ENCODE assay signal across 6 cellular contexts in genomic region chr3:52845691-52846426, GRCh38. TPM values are rescaled to one million over a fixed set of nuclear protein-coding genes. Genes with fewer than 3 reads are reported as not detected.
A peak's percentile ranks its signal among the peaks of the same experiment; 100 is the strongest.
DNase-seq lines count a peak whose midpoint lies in the region; ATAC-seq and TF ChIP-seq lines count a peak whose summit lies in the region.

No MANE protein-coding gene starts in this region.

- peak in 3 of 4 experiments; percentile 32 to 46 (median 36) for ATAC-seq in T-cell (replicated peaks in 1 of 4)

- H3K27me3 Mint-ChIP-seq in T-cell = no peaks in the 10 kb centered on the region

- DNase-seq in BE2C (no peak), T-cell (peak in 9 of 34 experiments; percentile 13 to 39 (median 17)), hepatic stellate cell (ENCODE audit: low spot score) (peak; percentile 48), HK-2 (ENCODE audit: unreplicated experiment) (no peak), GOT3 (lab: John Stamatoyannopoulos, UW) (no peak), KBM-7 (no peak)

- H3K4me3 Mint-ChIP-seq in T-cell = no peak overlapping the region

- H3K27me3 ChIP-seq in BE2C = no peaks in the 10 kb centered on the region

- in situ Hi-C loops in KBM-7 (cut with MboI; ENCODE audit: low pct_unique_long_range_greater_than_20kb, low sequenced_read_pairs) = no loop called here

- H3K36me3 Mint-ChIP-seq in T-cell = peaks cover 31% of the 10 kb centered on the region

- no peaks in the 10 kb centered on the region for H3K4me1 ChIP-seq in BE2C

- H3K9me3 ChIP-seq in BE2C = no peaks in the 10 kb centered on the region

- H3K4me3 ChIP-seq in BE2C (ENCODE audit: low read depth, low read length) = no peak overlapping the region

- POLR2A ChIA-PET in T-cell (lab: Charles Lee) = no interaction called here

- H3K4me1 Mint-ChIP-seq in T-cell = peaks cover 2 to 6% (median 5%) of the 10 kb centered on the region in 3 donors

- H3K9me3 Mint-ChIP-seq in T-cell = no peaks in the 10 kb centered on the region

- CTCF ChIA-PET in T-cell (lab: Charles Lee) = interaction anchor here (0.6 to 0.8 kb wide), 2 partner anchors 50 to 89 kb away, joined by 3 read pairs; no protein-coding TSS in a partner anchor

- no peak overlapping the region for H3K27ac Mint-ChIP-seq in T-cell

- H3K36me3 ChIP-seq in BE2C = no peaks in the 10 kb centered on the region

- TF ChIP-seq CTCF in BE2C (IDR thresholded peaks at IDR 0.05; ENCODE audit: low read depth, low read length) = peak; percentile 19; the same call in 1 of the 2 replicates

RNA-seq across cellular contexts. Expression of gene MUSTN1, which starts 11.0 kb away (rescaled TPM):
- not detected for polyA plus RNA-seq in BE2C (2012; ENCODE audit: insufficient read depth, insufficient read length, low read depth)
- 10 to 100 TPM in 1 of 5 donors, 1 to 10 TPM in 4; 1.6 to 10.2 (median 4.1) TPM for total RNA-seq in T-cell

RNA-seq across cellular contexts. Expression of gene ITIH4, which starts 15.4 kb away (rescaled TPM):
- polyA plus RNA-seq in BE2C (2012; ENCODE audit: insufficient read depth, insufficient read length, low read depth) = 0.91 TPM
- 10 to 100 TPM; 37.2 to 63.3 (median 41.0) TPM for total RNA-seq in T-cell

RNA-seq across cellular contexts. Expression of gene ITIH3, which starts 51.3 kb away (rescaled TPM):
- not detected for polyA plus RNA-seq in BE2C (2012; ENCODE audit: insufficient read depth, insufficient read length, low read depth)
- under 1 TPM in 3 of 5 donors, not detected in 2; 0.23 to 0.88 (median 0.76) TPM for total RNA-seq in T-cell

RNA-seq across cellular contexts. Expression of gene STIMATE, which starts 51.5 kb away (rescaled TPM):
- polyA plus RNA-seq in BE2C (2012; ENCODE audit: insufficient read depth, insufficient read length, low read depth) = 8.4 TPM
- total RNA-seq in T-cell = 10 to 100 TPM; 37.3 to 61.8 (median 52.9) TPM
